Comparison of ENCODE assay signal across 2 cellular contexts in the genomic region with DNA sequence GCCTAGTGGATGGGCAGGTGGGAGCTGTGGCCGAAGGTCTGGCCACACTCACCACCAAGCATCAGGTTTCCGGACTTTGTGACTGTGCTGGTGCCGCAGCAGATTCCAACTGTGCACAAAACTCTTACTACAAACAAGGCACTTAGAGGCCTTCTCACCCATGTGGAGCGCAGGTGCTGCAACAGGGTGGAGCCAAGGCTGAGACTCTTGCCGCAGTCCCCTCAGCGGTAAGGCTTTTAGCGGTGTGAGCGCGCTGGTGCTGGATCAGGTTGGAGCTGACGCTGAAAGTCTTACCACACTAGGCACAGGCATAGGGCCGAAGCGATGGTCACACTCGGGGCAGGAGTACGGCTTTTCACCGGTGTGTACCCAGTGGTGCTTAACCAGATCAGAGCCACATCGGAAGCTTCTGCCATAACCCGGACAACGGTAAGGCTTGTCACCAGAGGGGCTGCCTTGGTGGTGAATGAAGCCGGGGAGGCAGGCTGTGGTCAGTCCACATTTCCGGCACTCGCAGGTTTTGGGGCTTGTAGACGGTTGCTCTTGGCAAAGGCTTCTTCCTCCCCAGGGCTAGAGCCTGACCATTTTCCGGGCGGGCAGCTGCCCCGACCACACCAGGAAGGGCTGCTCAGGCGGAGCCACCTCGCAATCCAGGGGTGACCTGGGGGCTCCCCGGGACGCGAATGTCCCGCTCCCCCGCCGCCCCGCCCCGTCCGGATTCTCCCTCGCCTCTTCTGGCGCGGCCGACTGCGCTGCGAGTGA.
TF ChIP-seq lines count a peak whose summit lies in the region.

No MANE protein-coding gene starts in this region.

TF ChIP-seq in A549, 52 proteins besides CTCF, POLR2A, EP300 and RAD21:
- 0 out of 2 replicates have a peak, but pooled peaks have one; percentile 3 for TF ChIP-seq MYC (IDR thresholded peaks at IDR 0.05; ENCODE audit: borderline replicate concordance, low read length)
- no peak for TF ChIP-seq CEBPB (IDR thresholded peaks at IDR 0.05)
- TF ChIP-seq, protein P1, sequence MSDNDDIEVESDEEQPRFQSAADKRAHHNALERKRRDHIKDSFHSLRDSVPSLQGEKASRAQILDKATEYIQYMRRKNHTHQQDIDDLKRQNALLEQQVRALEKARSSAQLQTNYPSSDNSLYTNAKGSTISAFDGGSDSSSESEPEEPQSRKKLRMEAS (IDR thresholded peaks at IDR 0.05): peak; percentile 47; the same call in 1 of the 2 replicates

TF ChIP-seq in GM12878, 131 proteins besides CTCF, POLR2A, EP300 and RAD21 (continues in another document):
- no peak for TF ChIP-seq CHD1 (IDR thresholded peaks at IDR 0.05; ENCODE audit: low read depth, low read length)
- no peak for TF ChIP-seq KLF5 (IDR thresholded peaks at IDR 0.05; ENCODE audit: partially characterized antibody)
- TF ChIP-seq CBFB (IDR thresholded peaks at IDR 0.05; ENCODE audit: low read depth): 0 out of 2 replicates have a peak, but pooled peaks have one; percentile 35
- 0 out of 2 replicates have a peak, but pooled peaks have one; percentile 48 for TF ChIP-seq TAF1 (IDR thresholded peaks at IDR 0.05; ENCODE audit: borderline replicate concordance, low read depth, low read length)
- TF ChIP-seq, protein P2, sequence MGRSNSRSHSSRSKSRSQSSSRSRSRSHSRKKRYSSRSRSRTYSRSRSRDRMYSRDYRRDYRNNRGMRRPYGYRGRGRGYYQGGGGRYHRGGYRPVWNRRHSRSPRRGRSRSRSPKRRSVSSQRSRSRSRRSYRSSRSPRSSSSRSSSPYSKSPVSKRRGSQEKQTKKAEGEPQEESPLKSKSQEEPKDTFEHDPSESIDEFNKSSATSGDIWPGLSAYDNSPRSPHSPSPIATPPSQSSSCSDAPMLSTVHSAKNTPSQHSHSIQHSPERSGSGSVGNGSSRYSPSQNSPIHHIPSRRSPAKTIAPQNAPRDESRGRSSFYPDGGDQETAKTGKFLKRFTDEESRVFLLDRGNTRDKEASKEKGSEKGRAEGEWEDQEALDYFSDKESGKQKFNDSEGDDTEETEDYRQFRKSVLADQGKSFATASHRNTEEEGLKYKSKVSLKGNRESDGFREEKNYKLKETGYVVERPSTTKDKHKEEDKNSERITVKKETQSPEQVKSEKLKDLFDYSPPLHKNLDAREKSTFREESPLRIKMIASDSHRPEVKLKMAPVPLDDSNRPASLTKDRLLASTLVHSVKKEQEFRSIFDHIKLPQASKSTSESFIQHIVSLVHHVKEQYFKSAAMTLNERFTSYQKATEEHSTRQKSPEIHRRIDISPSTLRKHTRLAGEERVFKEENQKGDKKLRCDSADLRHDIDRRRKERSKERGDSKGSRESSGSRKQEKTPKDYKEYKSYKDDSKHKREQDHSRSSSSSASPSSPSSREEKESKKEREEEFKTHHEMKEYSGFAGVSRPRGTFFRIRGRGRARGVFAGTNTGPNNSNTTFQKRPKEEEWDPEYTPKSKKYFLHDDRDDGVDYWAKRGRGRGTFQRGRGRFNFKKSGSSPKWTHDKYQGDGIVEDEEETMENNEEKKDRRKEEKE (IDR thresholded peaks at IDR 0.05): 0 out of 2 replicates have a peak, but pooled peaks have one; percentile 16
- TF ChIP-seq, protein P3, sequence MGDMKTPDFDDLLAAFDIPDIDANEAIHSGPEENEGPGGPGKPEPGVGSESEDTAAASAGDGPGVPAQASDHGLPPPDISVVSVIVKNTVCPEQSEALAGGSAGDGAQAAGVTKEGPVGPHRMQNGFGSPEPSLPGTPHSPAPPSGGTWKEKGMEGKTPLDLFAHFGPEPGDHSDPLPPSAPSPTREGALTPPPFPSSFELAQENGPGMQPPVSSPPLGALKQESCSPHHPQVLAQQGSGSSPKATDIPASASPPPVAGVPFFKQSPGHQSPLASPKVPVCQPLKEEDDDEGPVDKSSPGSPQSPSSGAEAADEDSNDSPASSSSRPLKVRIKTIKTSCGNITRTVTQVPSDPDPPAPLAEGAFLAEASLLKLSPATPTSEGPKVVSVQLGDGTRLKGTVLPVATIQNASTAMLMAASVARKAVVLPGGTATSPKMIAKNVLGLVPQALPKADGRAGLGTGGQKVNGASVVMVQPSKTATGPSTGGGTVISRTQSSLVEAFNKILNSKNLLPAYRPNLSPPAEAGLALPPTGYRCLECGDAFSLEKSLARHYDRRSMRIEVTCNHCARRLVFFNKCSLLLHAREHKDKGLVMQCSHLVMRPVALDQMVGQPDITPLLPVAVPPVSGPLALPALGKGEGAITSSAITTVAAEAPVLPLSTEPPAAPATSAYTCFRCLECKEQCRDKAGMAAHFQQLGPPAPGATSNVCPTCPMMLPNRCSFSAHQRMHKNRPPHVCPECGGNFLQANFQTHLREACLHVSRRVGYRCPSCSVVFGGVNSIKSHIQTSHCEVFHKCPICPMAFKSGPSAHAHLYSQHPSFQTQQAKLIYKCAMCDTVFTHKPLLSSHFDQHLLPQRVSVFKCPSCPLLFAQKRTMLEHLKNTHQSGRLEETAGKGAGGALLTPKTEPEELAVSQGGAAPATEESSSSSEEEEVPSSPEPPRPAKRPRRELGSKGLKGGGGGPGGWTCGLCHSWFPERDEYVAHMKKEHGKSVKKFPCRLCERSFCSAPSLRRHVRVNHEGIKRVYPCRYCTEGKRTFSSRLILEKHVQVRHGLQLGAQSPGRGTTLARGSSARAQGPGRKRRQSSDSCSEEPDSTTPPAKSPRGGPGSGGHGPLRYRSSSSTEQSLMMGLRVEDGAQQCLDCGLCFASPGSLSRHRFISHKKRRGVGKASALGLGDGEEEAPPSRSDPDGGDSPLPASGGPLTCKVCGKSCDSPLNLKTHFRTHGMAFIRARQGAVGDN (IDR thresholded peaks at IDR 0.05): no peak
- TF ChIP-seq CBX3 (IDR thresholded peaks at IDR 0.05; ENCODE audit: borderline replicate concordance, low read depth): no peak
- no peak for TF ChIP-seq GABPA (IDR thresholded peaks at IDR 0.05; ENCODE audit: low read depth)
- peak; percentile 41; the same call in 1 of the 2 replicates for TF ChIP-seq HDGF (IDR thresholded peaks at IDR 0.05)
- TF ChIP-seq PAX5 (IDR thresholded peaks at IDR 0.05; ENCODE audit: borderline replicate concordance, low read depth, low read length): peak; percentile 15; the same call in 1 of the 2 replicates
- peak; percentile 20; the same call in 1 of the 2 replicates for TF ChIP-seq ZSCAN29 (IDR thresholded peaks at IDR 0.05)
- no peak for TF ChIP-seq PAX8 (IDR thresholded peaks at IDR 0.05)
- TF ChIP-seq DPF2 (IDR thresholded peaks at IDR 0.05): 0 out of 2 replicates have a peak, but pooled peaks have one; percentile 17
- TF ChIP-seq, protein P4, sequence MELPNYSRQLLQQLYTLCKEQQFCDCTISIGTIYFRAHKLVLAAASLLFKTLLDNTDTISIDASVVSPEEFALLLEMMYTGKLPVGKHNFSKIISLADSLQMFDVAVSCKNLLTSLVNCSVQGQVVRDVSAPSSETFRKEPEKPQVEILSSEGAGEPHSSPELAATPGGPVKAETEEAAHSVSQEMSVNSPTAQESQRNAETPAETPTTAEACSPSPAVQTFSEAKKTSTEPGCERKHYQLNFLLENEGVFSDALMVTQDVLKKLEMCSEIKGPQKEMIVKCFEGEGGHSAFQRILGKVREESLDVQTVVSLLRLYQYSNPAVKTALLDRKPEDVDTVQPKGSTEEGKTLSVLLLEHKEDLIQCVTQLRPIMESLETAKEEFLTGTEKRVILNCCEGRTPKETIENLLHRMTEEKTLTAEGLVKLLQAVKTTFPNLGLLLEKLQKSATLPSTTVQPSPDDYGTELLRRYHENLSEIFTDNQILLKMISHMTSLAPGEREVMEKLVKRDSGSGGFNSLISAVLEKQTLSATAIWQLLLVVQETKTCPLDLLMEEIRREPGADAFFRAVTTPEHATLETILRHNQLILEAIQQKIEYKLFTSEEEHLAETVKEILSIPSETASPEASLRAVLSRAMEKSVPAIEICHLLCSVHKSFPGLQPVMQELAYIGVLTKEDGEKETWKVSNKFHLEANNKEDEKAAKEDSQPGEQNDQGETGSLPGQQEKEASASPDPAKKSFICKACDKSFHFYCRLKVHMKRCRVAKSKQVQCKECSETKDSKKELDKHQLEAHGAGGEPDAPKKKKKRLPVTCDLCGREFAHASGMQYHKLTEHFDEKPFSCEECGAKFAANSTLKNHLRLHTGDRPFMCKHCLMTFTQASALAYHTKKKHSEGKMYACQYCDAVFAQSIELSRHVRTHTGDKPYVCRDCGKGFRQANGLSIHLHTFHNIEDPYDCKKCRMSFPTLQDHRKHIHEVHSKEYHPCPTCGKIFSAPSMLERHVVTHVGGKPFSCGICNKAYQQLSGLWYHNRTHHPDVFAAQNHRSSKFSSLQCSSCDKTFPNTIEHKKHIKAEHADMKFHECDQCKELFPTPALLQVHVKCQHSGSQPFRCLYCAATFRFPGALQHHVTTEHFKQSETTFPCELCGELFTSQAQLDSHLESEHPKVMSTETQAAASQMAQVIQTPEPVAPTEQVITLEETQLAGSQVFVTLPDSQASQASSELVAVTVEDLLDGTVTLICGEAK (IDR thresholded peaks at IDR 0.05; ENCODE audit: borderline replicate concordance): no peak
- TF ChIP-seq, protein P5, sequence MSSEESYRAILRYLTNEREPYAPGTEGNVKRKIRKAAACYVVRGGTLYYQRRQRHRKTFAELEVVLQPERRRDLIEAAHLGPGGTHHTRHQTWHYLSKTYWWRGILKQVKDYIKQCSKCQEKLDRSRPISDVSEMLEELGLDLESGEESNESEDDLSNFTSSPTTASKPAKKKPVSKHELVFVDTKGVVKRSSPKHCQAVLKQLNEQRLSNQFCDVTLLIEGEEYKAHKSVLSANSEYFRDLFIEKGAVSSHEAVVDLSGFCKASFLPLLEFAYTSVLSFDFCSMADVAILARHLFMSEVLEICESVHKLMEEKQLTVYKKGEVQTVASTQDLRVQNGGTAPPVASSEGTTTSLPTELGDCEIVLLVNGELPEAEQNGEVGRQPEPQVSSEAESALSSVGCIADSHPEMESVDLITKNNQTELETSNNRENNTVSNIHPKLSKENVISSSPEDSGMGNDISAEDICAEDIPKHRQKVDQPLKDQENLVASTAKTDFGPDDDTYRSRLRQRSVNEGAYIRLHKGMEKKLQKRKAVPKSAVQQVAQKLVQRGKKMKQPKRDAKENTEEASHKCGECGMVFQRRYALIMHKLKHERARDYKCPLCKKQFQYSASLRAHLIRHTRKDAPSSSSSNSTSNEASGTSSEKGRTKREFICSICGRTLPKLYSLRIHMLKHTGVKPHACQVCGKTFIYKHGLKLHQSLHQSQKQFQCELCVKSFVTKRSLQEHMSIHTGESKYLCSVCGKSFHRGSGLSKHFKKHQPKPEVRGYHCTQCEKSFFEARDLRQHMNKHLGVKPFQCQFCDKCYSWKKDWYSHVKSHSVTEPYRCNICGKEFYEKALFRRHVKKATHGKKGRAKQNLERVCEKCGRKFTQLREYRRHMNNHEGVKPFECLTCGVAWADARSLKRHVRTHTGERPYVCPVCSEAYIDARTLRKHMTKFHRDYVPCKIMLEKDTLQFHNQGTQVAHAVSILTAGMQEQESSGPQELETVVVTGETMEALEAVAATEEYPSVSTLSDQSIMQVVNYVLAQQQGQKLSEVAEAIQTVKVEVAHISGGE (CRISPR knock-in tag; IDR thresholded peaks at IDR 0.05): no peak
- 0 out of 4 replicates have a peak, but pooled peaks of 1 of the 2 experiments have one; percentile 13 for TF ChIP-seq ETV6 (conservative IDR thresholded peaks at IDR 0.05 in 1 of 2, IDR thresholded peaks at IDR 0.05 in 1 of 2; ENCODE audit: borderline replicate concordance in 1 of 2, low read depth in 1 of 2)
- no peak for TF ChIP-seq NFXL1 (IDR thresholded peaks at IDR 0.05; ENCODE audit: borderline replicate concordance)
- TF ChIP-seq, protein P6, sequence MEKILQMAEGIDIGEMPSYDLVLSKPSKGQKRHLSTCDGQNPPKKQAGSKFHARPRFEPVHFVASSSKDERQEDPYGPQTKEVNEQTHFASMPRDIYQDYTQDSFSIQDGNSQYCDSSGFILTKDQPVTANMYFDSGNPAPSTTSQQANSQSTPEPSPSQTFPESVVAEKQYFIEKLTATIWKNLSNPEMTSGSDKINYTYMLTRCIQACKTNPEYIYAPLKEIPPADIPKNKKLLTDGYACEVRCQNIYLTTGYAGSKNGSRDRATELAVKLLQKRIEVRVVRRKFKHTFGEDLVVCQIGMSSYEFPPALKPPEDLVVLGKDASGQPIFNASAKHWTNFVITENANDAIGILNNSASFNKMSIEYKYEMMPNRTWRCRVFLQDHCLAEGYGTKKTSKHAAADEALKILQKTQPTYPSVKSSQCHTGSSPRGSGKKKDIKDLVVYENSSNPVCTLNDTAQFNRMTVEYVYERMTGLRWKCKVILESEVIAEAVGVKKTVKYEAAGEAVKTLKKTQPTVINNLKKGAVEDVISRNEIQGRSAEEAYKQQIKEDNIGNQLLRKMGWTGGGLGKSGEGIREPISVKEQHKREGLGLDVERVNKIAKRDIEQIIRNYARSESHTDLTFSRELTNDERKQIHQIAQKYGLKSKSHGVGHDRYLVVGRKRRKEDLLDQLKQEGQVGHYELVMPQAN (conservative IDR thresholded peaks at IDR 0.05): peak; percentile 43; the same call in 1 of the 2 replicates
- TF ChIP-seq EED (IDR thresholded peaks at IDR 0.05; ENCODE audit: low read depth): peak; percentile 23; the same call in 1 of the 2 replicates
- TF ChIP-seq FOS (IDR thresholded peaks at IDR 0.05; ENCODE audit: borderline replicate concordance, extremely low read depth, insufficient read length): no peak
- TF ChIP-seq RELA (IDR thresholded peaks at IDR 0.05; ENCODE audit: borderline replicate concordance, partially characterized antibody): no peak
- TF ChIP-seq ZBED1 (IDR thresholded peaks at IDR 0.05; ENCODE audit: borderline replicate concordance): no peak
- TF ChIP-seq, protein P7, sequence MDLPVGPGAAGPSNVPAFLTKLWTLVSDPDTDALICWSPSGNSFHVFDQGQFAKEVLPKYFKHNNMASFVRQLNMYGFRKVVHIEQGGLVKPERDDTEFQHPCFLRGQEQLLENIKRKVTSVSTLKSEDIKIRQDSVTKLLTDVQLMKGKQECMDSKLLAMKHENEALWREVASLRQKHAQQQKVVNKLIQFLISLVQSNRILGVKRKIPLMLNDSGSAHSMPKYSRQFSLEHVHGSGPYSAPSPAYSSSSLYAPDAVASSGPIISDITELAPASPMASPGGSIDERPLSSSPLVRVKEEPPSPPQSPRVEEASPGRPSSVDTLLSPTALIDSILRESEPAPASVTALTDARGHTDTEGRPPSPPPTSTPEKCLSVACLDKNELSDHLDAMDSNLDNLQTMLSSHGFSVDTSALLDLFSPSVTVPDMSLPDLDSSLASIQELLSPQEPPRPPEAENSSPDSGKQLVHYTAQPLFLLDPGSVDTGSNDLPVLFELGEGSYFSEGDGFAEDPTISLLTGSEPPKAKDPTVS (IDR thresholded peaks at IDR 0.05; ENCODE audit: low read depth, low read length): no peak
- TF ChIP-seq TCF12 (IDR thresholded peaks at IDR 0.05; ENCODE audit: low read depth, low read length): 0 out of 2 replicates have a peak, but pooled peaks have one; percentile 21
- TF ChIP-seq, protein P8, sequence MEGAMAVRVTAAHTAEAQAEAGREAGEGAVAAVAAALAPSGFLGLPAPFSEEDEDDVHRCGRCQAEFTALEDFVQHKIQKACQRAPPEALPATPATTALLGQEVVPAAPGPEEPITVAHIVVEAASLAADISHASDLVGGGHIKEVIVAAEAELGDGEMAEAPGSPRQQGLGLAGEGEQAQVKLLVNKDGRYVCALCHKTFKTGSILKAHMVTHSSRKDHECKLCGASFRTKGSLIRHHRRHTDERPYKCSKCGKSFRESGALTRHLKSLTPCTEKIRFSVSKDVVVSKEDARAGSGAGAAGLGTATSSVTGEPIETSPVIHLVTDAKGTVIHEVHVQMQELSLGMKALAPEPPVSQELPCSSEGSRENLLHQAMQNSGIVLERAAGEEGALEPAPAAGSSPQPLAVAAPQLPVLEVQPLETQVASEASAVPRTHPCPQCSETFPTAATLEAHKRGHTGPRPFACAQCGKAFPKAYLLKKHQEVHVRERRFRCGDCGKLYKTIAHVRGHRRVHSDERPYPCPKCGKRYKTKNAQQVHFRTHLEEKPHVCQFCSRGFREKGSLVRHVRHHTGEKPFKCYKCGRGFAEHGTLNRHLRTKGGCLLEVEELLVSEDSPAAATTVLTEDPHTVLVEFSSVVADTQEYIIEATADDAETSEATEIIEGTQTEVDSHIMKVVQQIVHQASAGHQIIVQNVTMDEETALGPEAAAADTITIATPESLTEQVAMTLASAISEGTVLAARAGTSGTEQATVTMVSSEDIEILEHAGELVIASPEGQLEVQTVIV (IDR thresholded peaks at IDR 0.05; ENCODE audit: borderline replicate concordance, partially characterized antibody): no peak
- no peak for TF ChIP-seq SMAD1 (IDR thresholded peaks at IDR 0.05; ENCODE audit: low read depth, partially characterized antibody)
